In genomic region chr22:26542831-26543230, GRCh38 we compare ENCODE assay signal across 12 cellular contexts. TPM values are rescaled to one million over a fixed set of nuclear protein-coding genes. Genes with fewer than 3 reads are reported as not detected.
A peak's percentile ranks its signal among the peaks of the same experiment; 100 is the strongest.
DNase-seq lines count a peak whose midpoint lies in the region; ATAC-seq lines count a peak whose summit lies in the region.
"Had no signal": no experiment of that assay in that cellular context is flagged by ENCODE, and none has a peak within 500 bp of the region (broad histone marks: within the 10 kb centered on the region; RNA-seq: fewer than 3 reads in every experiment).

No MANE protein-coding gene starts in this region.

- peaks cover 37% of the 10 kb centered on the region for H3K4me1 Mint-ChIP-seq in T-helper 1 cell treated with Interleukin-12 subunit alpha and Interleukin-12 subunit beta and Interleukin-4 antibody, amounts not matched to agents 30 μg/mL and 1 μg/mL, for 36 hours (ENCODE audit: low read depth)
- peaks cover 68 to 75% of the 10 kb centered on the region in 2 donors for H3K4me1 Mint-ChIP-seq in immature natural killer cell

- H3K4me3 ChIP-seq in thymus (ENCODE audit: low read length): no peak overlapping the region

- H3K36me3 ChIP-seq in thymus (ENCODE audit: control insufficient read depth, insufficient read depth): peaks cover 18% of the 10 kb centered on the region

- H3K9me3 Mint-ChIP-seq in T-helper 1 cell treated with Interleukin-12 subunit alpha and Interleukin-12 subunit beta and Interleukin-4 antibody, amounts not matched to agents 30 μg/mL and 1 μg/mL, for 36 hours: no peaks in the 10 kb centered on the region
- H3K9me3 Mint-ChIP-seq in immature natural killer cell: no peaks in the 10 kb centered on the region

- H3K27ac Mint-ChIP-seq in T-helper 1 cell treated with Interleukin-12 subunit alpha and Interleukin-12 subunit beta and Interleukin-4 antibody, amounts not matched to agents 30 μg/mL and 1 μg/mL, for 36 hours: peak overlapping the region; percentile 71
- H3K27ac Mint-ChIP-seq in immature natural killer cell: peak overlapping the region; percentile 88 to 97 (median 96)

- DNase-seq in left ventricle myocardium superior (no peak), Right ventricle myocardium superior (no peak), immature natural killer cell (peak; percentile 65 to 70 (median 69)), NCI-H128 (lab: John Stamatoyannopoulos, UW; ENCODE audit: unreplicated experiment) (no peak), NCI-H69 (lab: John Stamatoyannopoulos, UW) (no peak)
- DNase-seq: activated CD8-positive, alpha-beta memory T cell treated with anti-CD3 and anti-CD28 coated beads for 24 hours; foreskin melanocyte; NCI-H1092 treated with DMSO at 0.1 percent for 48 hours; stimulated activated CD4-positive, alpha-beta T cell treated with anti-CD3 and anti-CD28 coated beads, Interleukin-15, amount 100 ng/mL, for 24 hours had no signal

- H3K4me1 ChIP-seq in thymus (ENCODE audit: control insufficient read depth, insufficient read depth, low read length): peaks cover 3% of the 10 kb centered on the region

- H3K27me3 Mint-ChIP-seq in T-helper 1 cell treated with Interleukin-12 subunit alpha and Interleukin-12 subunit beta and Interleukin-4 antibody, amounts not matched to agents 30 μg/mL and 1 μg/mL, for 36 hours (ENCODE audit: low read depth): no peaks in the 10 kb centered on the region
- peaks cover 0 to 6% (median 3%) of the 10 kb centered on the region in 3 donors for H3K27me3 Mint-ChIP-seq in immature natural killer cell (ENCODE audit: low read depth in 3 of 3)

- ATAC-seq in left ventricle myocardium superior (peak; percentile 20), Right ventricle myocardium superior (ENCODE audit: poor library complexity) (no peak), GM19035 (IDR thresholded peaks at IDR 0.05; ENCODE audit: unreplicated experiment) (no peak)

- peak overlapping the region; percentile 36 for H3K27ac ChIP-seq in thymus (ENCODE audit: low read depth)

- 41% methylated on average over 3 of the region's 3 CpGs for WGBS in thymus

- intact Hi-C loops in left ventricle myocardium superior (cut with micrococcal nuclease) (no loop called here), Right ventricle myocardium superior (cut with DNase I) (no loop called here)

- peaks cover 39% of the 10 kb centered on the region for H3K36me3 Mint-ChIP-seq in T-helper 1 cell treated with Interleukin-12 subunit alpha and Interleukin-12 subunit beta and Interleukin-4 antibody, amounts not matched to agents 30 μg/mL and 1 μg/mL, for 36 hours (ENCODE audit: low read depth)
- peaks cover 22 to 35% (median 24%) of the 10 kb centered on the region in 3 donors for H3K36me3 Mint-ChIP-seq in immature natural killer cell

- H3K9me3 ChIP-seq in thymus (ENCODE audit: control insufficient read depth): no peaks in the 10 kb centered on the region

- H3K27me3 ChIP-seq in thymus (ENCODE audit: control insufficient read depth, insufficient read depth): no peaks in the 10 kb centered on the region

- no peak overlapping the region for H3K4me3 Mint-ChIP-seq in T-helper 1 cell treated with Interleukin-12 subunit alpha and Interleukin-12 subunit beta and Interleukin-4 antibody, amounts not matched to agents 30 μg/mL and 1 μg/mL, for 36 hours
- peak overlapping the region; percentile 62 to 84 (median 73) for H3K4me3 Mint-ChIP-seq in immature natural killer cell

RNA-seq across cellular contexts. Expression of gene TFIP11, which starts 30.6 kb away (rescaled TPM):
- total RNA-seq in left ventricle myocardium superior (22.3 TPM), Right ventricle myocardium superior (23.9 TPM)
- polyA plus RNA-seq in immature natural killer cell (10 to 100 TPM; 16.3 to 59.9 (median 18.0) TPM), thymus (32.9 TPM)

RNA-seq across cellular contexts. Expression of gene TPST2, which starts 47.1 kb away (rescaled TPM):
- total RNA-seq in left ventricle myocardium superior: 27.1 TPM
- 30.1 TPM for total RNA-seq in Right ventricle myocardium superior
- polyA plus RNA-seq in immature natural killer cell: 100 to 1,000 TPM; 352 to 519 (median 512) TPM
- polyA plus RNA-seq in thymus: 20.3 TPM

RNA-seq across cellular contexts. Expression of gene SRRD, which starts 59.2 kb away (rescaled TPM):
- total RNA-seq in left ventricle myocardium superior (23.5 TPM), Right ventricle myocardium superior (23.2 TPM)
- polyA plus RNA-seq in immature natural killer cell (10 to 100 TPM; 17.5 to 34.3 (median 27.6) TPM), thymus (18.5 TPM)

RNA-seq across cellular contexts. Expression of gene HPS4, which starts 59.2 kb away (rescaled TPM):
- total RNA-seq in left ventricle myocardium superior (10.0 TPM), Right ventricle myocardium superior (8.3 TPM)
- polyA plus RNA-seq in immature natural killer cell (10 to 100 TPM in 1 of 3 donors, 1 to 10 TPM in 2; 5.0 to 13.3 (median 8.2) TPM), thymus (32.2 TPM)

Comparison
In these comparisons a context has a peak if more than half of its experiments do, and no peak if none do; other contexts are left out.
1. DNase-seq: peak in immature natural killer cell (3 of 3); none in left ventricle myocardium superior (single experiment), Right ventricle myocardium superior (single experiment), NCI-H128 (single experiment) and NCI-H69 (single experiment).